Comparison of ENCODE assay signal across 9 cellular contexts in the genomic region with DNA sequence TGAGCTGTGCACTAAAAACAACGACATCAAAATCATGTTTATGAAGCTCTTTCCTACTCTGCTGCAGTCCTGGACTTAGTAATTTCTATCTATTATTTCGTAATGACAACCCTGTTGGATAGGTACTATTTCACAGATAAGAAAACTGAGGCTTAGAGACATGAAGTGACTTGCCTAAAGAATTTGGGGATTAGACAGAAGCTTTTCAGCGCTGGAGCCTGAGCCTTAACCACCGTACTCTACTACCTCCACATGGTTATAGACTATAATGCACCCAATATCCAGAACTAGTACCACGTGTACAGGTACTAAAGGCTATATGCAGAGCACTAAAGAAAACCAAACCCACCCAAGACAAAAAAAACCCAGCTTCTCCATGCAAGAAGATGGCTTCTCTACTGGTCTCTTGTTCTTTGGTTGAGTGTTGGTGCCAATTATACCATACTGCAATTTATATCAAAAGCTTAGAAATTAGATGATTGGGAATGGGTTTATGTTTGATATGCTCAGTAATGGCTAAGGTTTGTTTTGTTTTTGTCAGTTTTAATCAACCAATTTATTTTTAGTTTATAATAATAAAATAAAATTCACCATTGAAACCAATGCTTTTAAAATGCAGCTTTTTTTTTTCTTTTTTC. TPM values are rescaled to one million over a fixed set of nuclear protein-coding genes. Genes with fewer than 3 reads are reported as not detected.
A peak's percentile ranks its signal among the peaks of the same experiment; 100 is the strongest.
DNase-seq lines count a peak whose midpoint lies in the region; ATAC-seq, FAIRE-seq and TF ChIP-seq lines count a peak whose summit lies in the region.
"Had no signal": no experiment of that assay in that cellular context is flagged by ENCODE, and none has a peak within 500 bp of the region (broad histone marks: within the 10 kb centered on the region; RNA-seq: fewer than 3 reads in every experiment).

No MANE protein-coding gene starts in this region.

- intact Hi-C loops in CD14-positive monocyte (cut with micrococcal nuclease) = loop anchor here in 1 of 2 donors (10.0 kb wide), 1 partner anchor 50 kb away; no protein-coding TSS in a partner anchor
- intact Hi-C loops in prostate gland (cut with DNase I) = no loop called here

- no peaks in the 10 kb centered on the region for H3K36me3 Mint-ChIP-seq in CD14-positive monocyte

- no peak overlapping the region for H3K27ac Mint-ChIP-seq in CD14-positive monocyte

- H3K27ac ChIP-seq in OCI-LY1 (ENCODE audit: low read depth, low read length, poor library complexity, severe bottlenecking) (no peak overlapping the region), prostate gland (no peak overlapping the region)

- no peaks in the 10 kb centered on the region for H3K9me2 ChIP-seq in OCI-LY1 (ENCODE audit: low read depth, low read length)

- no peaks in the 10 kb centered on the region for H4K20me1 ChIP-seq in OCI-LY1 (ENCODE audit: insufficient read depth, low read length)

- 0 out of 2 replicates have a peak, but pooled peaks cover 4% of the 10 kb centered on the region for H3F3A ChIP-seq in OCI-LY1 (ENCODE audit: insufficient read depth, low read length)

- no peak overlapping the region for H3K4me3 ChIP-seq in GM12875 (ENCODE audit: low read depth, low read length)
- H3K4me3 ChIP-seq in OCI-LY1 (ENCODE audit: low read depth, low read length, poor library complexity, severe bottlenecking) = no peak overlapping the region
- no peak overlapping the region for H3K4me3 ChIP-seq in prostate gland

- H2AFZ ChIP-seq in OCI-LY1 (ENCODE audit: low read length) = no peak overlapping the region

- WGBS in prostate gland = 87% methylated on average over 5 of the region's 5 CpGs

- H3K9me3 ChIP-seq in OCI-LY1 (ENCODE audit: low read length) (no peaks in the 10 kb centered on the region), prostate gland (no peaks in the 10 kb centered on the region)

- H3K27me3 ChIP-seq in OCI-LY1 (ENCODE audit: insufficient read depth, low read length) = no peaks in the 10 kb centered on the region
- H3K27me3 ChIP-seq in prostate gland (replicated peaks; ENCODE audit: insufficient read depth) = no peaks in the 10 kb centered on the region

- no peaks in the 10 kb centered on the region for H3K36me3 ChIP-seq in OCI-LY1 (ENCODE audit: insufficient read depth, low read length)
- no peaks in the 10 kb centered on the region for H3K36me3 ChIP-seq in prostate gland

- no peaks in the 10 kb centered on the region for H3K79me2 ChIP-seq in OCI-LY1 (ENCODE audit: insufficient read depth, low read length)

- no peak overlapping the region for H3K4me3 Mint-ChIP-seq in CD14-positive monocyte

- no peak for DNase-seq in CD14-positive monocyte (ENCODE audit: low spot score)
- DNase-seq in T1000 (lab: John Stamatoyannopoulos, UW) = no peak
- DNase-seq in prostate gland (ENCODE audit: low spot score) = no peak
- DNase-seq: NCI-H510A treated with DMSO at 0.1 percent for 48 hours had no signal

- FAIRE-seq in colon (lab: Jason Lieb, UNC) = peak; percentile 41

- ATAC-seq in GM18909 (IDR thresholded peaks at IDR 0.05; ENCODE audit: poor library complexity, unreplicated experiment) (no peak), GM21390 (IDR thresholded peaks at IDR 0.05; ENCODE audit: unreplicated experiment) (no peak)

- H3K4me2 ChIP-seq in OCI-LY1 (ENCODE audit: low read length) = no peak overlapping the region

- no peak for TF ChIP-seq POLR2A in prostate gland (IDR thresholded peaks at IDR 0.05)

- peak; percentile 21 for TF ChIP-seq CTCF in CD14-positive monocyte (IDR thresholded peaks at IDR 0.05)
- peak; percentile 16; the same call in 1 of the 2 replicates for TF ChIP-seq CTCF in GM12875 (IDR thresholded peaks at IDR 0.05; ENCODE audit: borderline replicate concordance, insufficient read depth, low read depth, low read length)
- TF ChIP-seq CTCF in OCI-LY1 (IDR thresholded peaks at IDR 0.05; ENCODE audit: low read length) = peak; percentile 67; the same call in 1 of the 2 replicates
- no peak for TF ChIP-seq CTCF in prostate gland (IDR thresholded peaks at IDR 0.05)

- peaks cover 0 to 8% (median 0%) of the 10 kb centered on the region in 7 donors for H3K9me3 Mint-ChIP-seq in CD14-positive monocyte

- H3K4me1 Mint-ChIP-seq in CD14-positive monocyte = peaks cover 28% of the 10 kb centered on the region

- H3K4me1 ChIP-seq in OCI-LY1 (ENCODE audit: insufficient read depth, low read length, severe bottlenecking) (peaks cover 10% of the 10 kb centered on the region), prostate gland (replicated peaks) (no peaks in the 10 kb centered on the region)

- no peak overlapping the region for H3K9ac ChIP-seq in OCI-LY1 (ENCODE audit: low read length)

- peaks cover 0 to 2% (median 0%) of the 10 kb centered on the region in 3 donors for H3K27me3 Mint-ChIP-seq in CD14-positive monocyte (ENCODE audit: low read depth in 3 of 3)

RNA-seq across cellular contexts. Expression of gene SNX10, which starts 6.5 kb away (rescaled TPM):
- polyA plus RNA-seq in CD14-positive monocyte = 100 to 1,000 TPM; 219 to 250 TPM
- 1 to 10 TPM; 4.7 to 6.8 TPM for total RNA-seq in prostate gland

Comparison
In these comparisons a context has a peak if more than half of its experiments do, and no peak if none do; other contexts are left out.
1. CTCF ChIP-seq: peak in CD14-positive monocyte (single experiment), GM12875 (single experiment) and OCI-LY1 (single experiment); none in prostate gland (0 of 4).